ENCODE assay signal across 17 cellular contexts in the genomic region with DNA sequence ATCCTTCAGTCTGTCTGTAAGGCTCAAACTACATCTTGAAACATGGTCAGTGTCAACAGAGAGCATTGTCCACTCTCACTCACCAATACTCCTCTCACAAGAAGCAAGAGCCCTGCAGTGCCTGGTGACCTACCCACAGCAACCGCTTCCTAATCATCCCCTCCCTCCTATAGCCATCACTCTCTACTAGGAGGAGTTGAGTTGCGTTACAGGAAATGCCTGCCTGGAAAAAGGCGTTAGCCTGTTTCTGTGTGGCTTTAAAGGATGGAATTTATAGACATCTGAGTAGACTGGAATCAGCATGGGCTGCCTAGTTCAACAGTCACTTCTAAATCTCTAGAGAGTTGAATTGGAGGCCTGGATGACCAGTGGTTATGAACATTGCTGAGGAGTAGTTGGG.
A peak's percentile ranks its signal among the peaks of the same experiment; 100 is the strongest.
DNase-seq lines count a peak whose midpoint lies in the region; ATAC-seq and TF ChIP-seq lines count a peak whose summit lies in the region.
"Had no signal": no experiment of that assay in that cellular context is flagged by ENCODE, and none has a peak within 500 bp of the region (broad histone marks: within the 10 kb centered on the region; RNA-seq: fewer than 3 reads in every experiment).

No MANE protein-coding gene starts in this region.

- BruUV-seq in A673 (replicated peaks; lab: Mats Ljungman, UMichigan): no TSS peak

- intact Hi-C loops in A673 (cut with micrococcal nuclease; ENCODE audit: unreplicated experiment): no loop called here
- intact Hi-C loops in natural killer cell (cut with micrococcal nuclease): no loop called here

- POLR2A ChIA-PET in A673 (lab: Charles Lee; ENCODE audit: low non-redundant PET): no interaction called here

- H3K36me3 ChIP-seq in A673 (ENCODE audit: insufficient read depth, low read length, poor library complexity, severe bottlenecking): no peaks in the 10 kb centered on the region
- no peaks in the 10 kb centered on the region for H3K36me3 ChIP-seq in Loucy (ENCODE audit: insufficient read depth, low read length)
- H3K36me3 ChIP-seq in mesodermal cell (ENCODE audit: control insufficient read depth, insufficient read depth, low read length): no peaks in the 10 kb centered on the region
- H3K36me3 ChIP-seq: Peyer's patch had no signal

- peaks cover 5 to 7% of the 10 kb centered on the region in 2 donors for H3K27me3 Mint-ChIP-seq in natural killer cell (ENCODE audit: low read depth in 2 of 2)

- H3K9me2 ChIP-seq in Loucy (replicated peaks; ENCODE audit: low read depth, low read length): no peaks in the 10 kb centered on the region

- H2AFZ ChIP-seq in Loucy (ENCODE audit: low read length): peak overlapping the region; percentile 7; the same call in 1 of the 2 replicates

- H3F3A ChIP-seq in Loucy (ENCODE audit: low read depth): no peaks in the 10 kb centered on the region

- H3K27ac Mint-ChIP-seq in natural killer cell: no peak overlapping the region
- H3K27ac Mint-ChIP-seq: CD4-positive, alpha-beta T cell had no signal

- H3K27me3 ChIP-seq in A673 (replicated peaks; ENCODE audit: insufficient read depth, low read depth, low read length, poor library complexity) (no peaks in the 10 kb centered on the region), Loucy (ENCODE audit: insufficient read depth, low read length, poor library complexity, severe bottlenecking) (no peaks in the 10 kb centered on the region)
- H3K27me3 ChIP-seq: Peyer's patch had no signal

- H3K79me2 ChIP-seq in Loucy (ENCODE audit: insufficient read depth, low read length): no peaks in the 10 kb centered on the region

- peaks cover 0 to 6% of the 10 kb centered on the region in 2 donors for H3K4me1 Mint-ChIP-seq in natural killer cell

- H3K36me3 Mint-ChIP-seq in natural killer cell: no peaks in the 10 kb centered on the region

- DNase-seq in A673 (ENCODE audit: low spot score) (peak; percentile 49), fibroblast of peridontal ligament (ENCODE audit: extremely low read depth) (peak; percentile 26), natural killer cell (no peak), activated T-cell treated with anti-CD3 and anti-CD28 coated beads for 4 hours (no peak), cortex of kidney (lab: John Stamatoyannopoulos, UW) (no peak)
- DNase-seq: CD4-positive, alpha-beta T cell; NCI-H1105; NCI-H2081; NCI-H446 treated with DMSO at 0.1 percent for 48 hours; NCI-H69; NK-92 treated with Interleukin-12 subunit alpha and Interleukin-12 subunit beta, amount 100 ng/mL, for 24 hours; Peyer's patch had no signal

- H3K4me2 ChIP-seq in Loucy (ENCODE audit: low read depth, low read length, poor library complexity, severe bottlenecking): no peak overlapping the region

- H3K4me3 ChIP-seq in A673 (ENCODE audit: low read depth, low read length, poor library complexity, severe bottlenecking) (no peak overlapping the region), Loucy (ENCODE audit: low read length, poor library complexity, severe bottlenecking) (no peak overlapping the region), mesodermal cell (ENCODE audit: extremely low read depth, insufficient read depth, low read length, poor library complexity, severe bottlenecking) (no peak overlapping the region)
- H3K4me3 ChIP-seq: K562, Peyer's patch had no signal

- H3K9ac ChIP-seq in Loucy (ENCODE audit: low read depth, low read length, poor library complexity, severe bottlenecking): no peak overlapping the region

- 60 to 80% methylated on average over 1 of the region's 3 CpGs for whole genome bisulfite sequencing in mesodermal cell (ENCODE audit: insufficient coverage in 2 of 2), 2 experiments

- TF ChIP-seq CTCF in A673 (conservative IDR thresholded peaks at IDR 0.05; ENCODE audit: low read depth, low read length) (no peak), Loucy (conservative IDR thresholded peaks at IDR 0.05; ENCODE audit: low read length) (no peak), natural killer cell (IDR thresholded peaks at IDR 0.05) (no peak)

- ATAC-seq in GM18868 (IDR thresholded peaks at IDR 0.05; ENCODE audit: unreplicated experiment) (no peak), natural killer cell (no peak)
- ATAC-seq: K562, Right ventricle myocardium inferior had no signal

- H3K4me3 Mint-ChIP-seq in natural killer cell: no peak overlapping the region
- H3K4me3 Mint-ChIP-seq: CD4-positive, alpha-beta T cell had no signal

- CTCF ChIA-PET in A673 (lab: Charles Lee): no interaction called here

- H3K9me3 Mint-ChIP-seq in natural killer cell: no peaks in the 10 kb centered on the region
- H3K9me3 Mint-ChIP-seq: CD4-positive, alpha-beta T cell had no signal

- H3K9me3 ChIP-seq in A673 (ENCODE audit: low read depth, low read length, poor library complexity, severe bottlenecking) (no peaks in the 10 kb centered on the region), Loucy (ENCODE audit: insufficient read depth, low read depth, low read length) (no peaks in the 10 kb centered on the region), mesodermal cell (ENCODE audit: control insufficient read depth, low read length) (no peaks in the 10 kb centered on the region)
- H3K9me3 ChIP-seq: Peyer's patch had no signal

- H3K27ac ChIP-seq in A673 (ENCODE audit: low read depth, low read length, poor library complexity, severe bottlenecking) (no peak overlapping the region), mesodermal cell (ENCODE audit: low read depth, low read length, severe bottlenecking) (peak overlapping the region; percentile 32)
- H3K27ac ChIP-seq: Peyer's patch had no signal

- no peaks in the 10 kb centered on the region for H4K20me1 ChIP-seq in Loucy (ENCODE audit: insufficient read depth, low read length, poor library complexity, severe bottlenecking)

- H3K4me1 ChIP-seq in A673 (ENCODE audit: insufficient read depth, low read length, poor library complexity, severe bottlenecking) (peaks cover 26% of the 10 kb centered on the region), Loucy (ENCODE audit: insufficient read depth, low read length, poor library complexity, severe bottlenecking) (no peaks in the 10 kb centered on the region), mesodermal cell (ENCODE audit: control insufficient read depth, insufficient read depth, low read length, poor library complexity, severe bottlenecking) (peaks cover 21% of the 10 kb centered on the region)
- H3K4me1 ChIP-seq: Peyer's patch had no signal

Comparison
In these comparisons a context has a peak if more than half of its experiments do, and no peak if none do; other contexts are left out.
1. DNase-seq: peak in A673 (single experiment) and fibroblast of peridontal ligament (single experiment); none in natural killer cell (single experiment), activated T-cell treated with anti-CD3 and anti-CD28 coated beads for 4 hours (single experiment) and cortex of kidney (single experiment).